ENCODE assay signal across 22 cellular contexts in genomic region chr7:135768064-135768463, GRCh38. TPM values are rescaled to one million over a fixed set of nuclear protein-coding genes. Genes with fewer than 3 reads are reported as not detected.
DNase-seq lines count a peak whose midpoint lies in the region; ATAC-seq and TF ChIP-seq lines count a peak whose summit lies in the region.
"Had no signal": no experiment of that assay in that cellular context is flagged by ENCODE, and none has a peak within 500 bp of the region (broad histone marks: within the 10 kb centered on the region; RNA-seq: fewer than 3 reads in every experiment).

No MANE protein-coding gene starts in this region.

- H3K9me3 ChIP-seq in right atrium auricular region (no peaks in the 10 kb centered on the region), heart right ventricle (no peaks in the 10 kb centered on the region), neuronal stem cell (replicated peaks in 1 of 2; ENCODE audit: control insufficient read depth in 2 of 2, insufficient read depth in 1 of 2, low read depth in 1 of 2, low read length in 2 of 2) (no peaks in the 10 kb centered on the region), thoracic aorta (no peaks in the 10 kb centered on the region), Karpas-422 (ENCODE audit: low read length) (no peaks in the 10 kb centered on the region)
- H3K9me3 ChIP-seq: Peyer's patch had no signal

- no peak overlapping the region for H3K23ac ChIP-seq in neuronal stem cell (ENCODE audit: low read depth, low read length, poor library complexity)

- H3K9ac ChIP-seq in neuronal stem cell (ENCODE audit: low read depth, low read length, poor library complexity): no peak overlapping the region
- no peak overlapping the region for H3K9ac ChIP-seq in Karpas-422 (ENCODE audit: low read length)

- no peaks in the 10 kb centered on the region for H3K9me2 ChIP-seq in Karpas-422 (replicated peaks; ENCODE audit: insufficient read depth, low read length)

- H3K18ac ChIP-seq in neuronal stem cell (ENCODE audit: low read length): no peak overlapping the region

- WGBS in heart right ventricle, 2 donors: 62 to 70% methylated on average over 3 of the region's 3 CpGs
- no CpG with 5 or more reads among the region's 3 CpGs for WGBS in neuronal stem cell (ENCODE audit: extremely low coverage in 2 of 2, insufficient read length in 2 of 2, insufficient replicate concordance in 1 of 2), 2 donors

- no peak overlapping the region for H3K4ac ChIP-seq in neuronal stem cell (ENCODE audit: low read length)

- H3K79me2 ChIP-seq in Karpas-422 (ENCODE audit: low read length): no peaks in the 10 kb centered on the region

- H4K20me1 ChIP-seq in Karpas-422 (ENCODE audit: insufficient read depth, low read depth, low read length): no peaks in the 10 kb centered on the region

- no peak overlapping the region for H3K4me2 ChIP-seq in neuronal stem cell (ENCODE audit: insufficient read depth, low read length, poor library complexity, severe bottlenecking)
- H3K4me2 ChIP-seq in Karpas-422 (ENCODE audit: low read depth, low read length, poor library complexity, severe bottlenecking): no peak overlapping the region

- H2BK5ac ChIP-seq in neuronal stem cell (ENCODE audit: low read length): no peak overlapping the region

- H3K14ac ChIP-seq in neuronal stem cell (ENCODE audit: low read length): peak overlapping the region; percentile 23

- no peak overlapping the region for H2AFZ ChIP-seq in neuronal stem cell (ENCODE audit: low read length)
- H2AFZ ChIP-seq in Karpas-422 (ENCODE audit: low read length): no peak overlapping the region

- H3K79me1 ChIP-seq in neuronal stem cell (ENCODE audit: low read depth, low read length): no peaks in the 10 kb centered on the region

- H2AK5ac ChIP-seq in neuronal stem cell (ENCODE audit: low read depth, low read length): no peak overlapping the region

- no peaks in the 10 kb centered on the region for H3K27me3 ChIP-seq in right atrium auricular region
- no peaks in the 10 kb centered on the region for H3K27me3 ChIP-seq in heart right ventricle
- H3K27me3 ChIP-seq in neuronal stem cell (ENCODE audit: control insufficient read depth in 3 of 3, insufficient read depth in 3 of 3, low read depth in 1 of 3, low read length in 3 of 3): peaks cover 0 to 2% (median 0%) of the 10 kb centered on the region in 3 experiments
- H3K27me3 ChIP-seq in thoracic aorta (replicated peaks; ENCODE audit: insufficient read depth): no peaks in the 10 kb centered on the region
- H3K27me3 ChIP-seq in Karpas-422 (ENCODE audit: low read length): no peaks in the 10 kb centered on the region
- H3K27me3 ChIP-seq: Peyer's patch had no signal

- no peak overlapping the region for H2BK15ac ChIP-seq in neuronal stem cell (ENCODE audit: low read length)

- TF ChIP-seq CTCF in right atrium auricular region (IDR thresholded peaks at IDR 0.05) (no peak), heart right ventricle (IDR thresholded peaks at IDR 0.05) (no peak), thoracic aorta (IDR thresholded peaks at IDR 0.05) (no peak)

- ATAC-seq in Right ventricle myocardium inferior (peak; percentile 41), heart right ventricle (peak; percentile 34 to 82 (median 54)), thoracic aorta (ENCODE audit: insufficient number of reproducible peaks, low FRiP score, low read depth) (no peak)

- H3K27ac ChIP-seq in right atrium auricular region: peak overlapping the region in 1 of 2 donors; percentile 75
- H3K27ac ChIP-seq in heart right ventricle: peak overlapping the region in 8 of 10 donors; percentile 50 to 86 (median 74)
- no peak overlapping the region for H3K27ac ChIP-seq in neuronal stem cell (replicated peaks; ENCODE audit: low read length)
- H3K27ac ChIP-seq in thoracic aorta: peak overlapping the region; percentile 76 to 77
- H3K27ac ChIP-seq in Karpas-422 (ENCODE audit: low read length): no peak overlapping the region
- H3K27ac ChIP-seq: C4-2B, Peyer's patch had no signal

- H3K4me1 ChIP-seq in right atrium auricular region: peaks cover 0 to 22% of the 10 kb centered on the region in 2 donors
- H3K4me1 ChIP-seq in heart right ventricle: peaks cover 3 to 59% (median 15%) of the 10 kb centered on the region in 9 donors
- peaks cover 0 to 3% of the 10 kb centered on the region in 2 donors for H3K4me1 ChIP-seq in neuronal stem cell (ENCODE audit: control insufficient read depth in 2 of 2, insufficient read depth in 1 of 2, low read depth in 1 of 2, low read length in 2 of 2)
- H3K4me1 ChIP-seq in thoracic aorta (ENCODE audit: control insufficient read depth in 1 of 2, low read depth in 2 of 2): peaks cover 14 to 22% of the 10 kb centered on the region in 2 donors
- no peaks in the 10 kb centered on the region for H3K4me1 ChIP-seq in Karpas-422 (ENCODE audit: low read length)
- H3K4me1 ChIP-seq: Peyer's patch had no signal

- no peak overlapping the region for H2BK12ac ChIP-seq in neuronal stem cell (ENCODE audit: low read length)

- H3K36me3 ChIP-seq in right atrium auricular region (no peaks in the 10 kb centered on the region), heart right ventricle (no peaks in the 10 kb centered on the region), neuronal stem cell (replicated peaks in 1 of 2; ENCODE audit: control insufficient read depth in 2 of 2, insufficient read depth in 2 of 2, low read length in 2 of 2) (no peaks in the 10 kb centered on the region), thoracic aorta (no peaks in the 10 kb centered on the region), Karpas-422 (ENCODE audit: insufficient read depth, low read length) (no peaks in the 10 kb centered on the region)
- H3K36me3 ChIP-seq: Peyer's patch had no signal

- intact Hi-C loops in Right ventricle myocardium inferior (cut with DNase I) (loop anchor here (2.0 kb wide), 1 partner anchor 19 kb away; the partner anchor contains the start of gene FAM180A), heart right ventricle (cut with DNase I) (no loop called here)

- no peak overlapping the region for H4K8ac ChIP-seq in neuronal stem cell (ENCODE audit: low read depth, low read length)

- DNase-seq in Right ventricle myocardium inferior (ENCODE audit: missing footprints) (no peak), right atrium auricular region (ENCODE audit: low spot score) (no peak), heart right ventricle (peak in 1 of 2 donors; percentile 36), neuronal stem cell (ENCODE audit: low spot score) (no peak), thoracic aorta (ENCODE audit: low spot score) (no peak), Karpas-422 (no peak), KG1 (lab: John Stamatoyannopoulos, UW) (no peak), dermis blood vessel endothelial cell (no peak)
- DNase-seq: 8988T, GOT3, Kasumi-1, NCI-H1694, NCI-H2081, NCI-H2171, NCI-H345, NCI-H82, Peyer's patch had no signal

- no peak overlapping the region for H2BK120ac ChIP-seq in neuronal stem cell (ENCODE audit: low read depth, low read length)

- no peak overlapping the region for H4K91ac ChIP-seq in neuronal stem cell (ENCODE audit: low read depth, low read length, poor library complexity)

- H3K4me3 ChIP-seq in right atrium auricular region (no peak overlapping the region), heart right ventricle (no peak overlapping the region), neuronal stem cell (ENCODE audit: low read length in 2 of 2) (no peak overlapping the region), thoracic aorta (no peak overlapping the region), Karpas-422 (ENCODE audit: low read length) (no peak overlapping the region)
- H3K4me3 ChIP-seq: Peyer's patch had no signal

RNA-seq across cellular contexts. Expression of gene FAM180A, which starts 19.5 kb away (rescaled TPM):
- total RNA-seq in Right ventricle myocardium inferior (6.1 TPM), right atrium auricular region (1 to 10 TPM; 4.0 to 5.9 TPM), heart right ventricle (10 to 100 TPM in 8 of 10 donors, 1 to 10 TPM in 2; 2.0 to 47.6 (median 19.5) TPM), thoracic aorta (100 to 1,000 TPM in 1 of 2 donors, 10 to 100 TPM in 1; 79.1 to 133 TPM), dermis blood vessel endothelial cell (not detected in 2 replicates)
- 10 to 100 TPM in 1 of 2 donors, 1 to 10 TPM in 1; 2.4 to 11.3 TPM for polyA plus RNA-seq in heart right ventricle
- polyA plus RNA-seq in neuronal stem cell (2013, experiment 1 of 2): not detected
- not detected for polyA plus RNA-seq in neuronal stem cell (2013, experiment 2 of 2)
- not detected in 2 replicates for total RNA-seq in Karpas-422 (2014; rRNA removed; shearing (Covaris generic); ENCODE audit: low replicate concordance)
- total RNA-seq: Daoy, MCF 10A, OCI-LY7 had no signal
- polyA plus RNA-seq: IgD-negative memory B cell had no signal

RNA-seq across cellular contexts. Expression of gene SLC13A4, which starts 40.1 kb away (rescaled TPM):
- total RNA-seq in Right ventricle myocardium inferior (not detected), right atrium auricular region (under 1 TPM in 1 of 2 donors, not detected in 1; 0.12 TPM), heart right ventricle (under 1 TPM in 8 of 10 donors, not detected in 2; 0.08 to 0.87 (median 0.56) TPM), thoracic aorta (1 to 10 TPM; 2.0 to 2.1 TPM), dermis blood vessel endothelial cell (not detected in 2 replicates)
- polyA plus RNA-seq in heart right ventricle: 1 to 10 TPM in 1 of 2 donors, under 1 TPM in 1; 0.12 to 2.8 TPM
- 5.0 TPM for polyA plus RNA-seq in neuronal stem cell (2013, experiment 1 of 2)
- polyA plus RNA-seq in neuronal stem cell (2013, experiment 2 of 2): 4.6 TPM
- total RNA-seq in Karpas-422 (2014; rRNA removed; shearing (Covaris generic); ENCODE audit: low replicate concordance): not detected in 2 replicates
- total RNA-seq: Daoy, MCF 10A, OCI-LY7, Peyer's patch had no signal

Comparison
In these comparisons a context has a peak if more than half of its experiments do, and no peak if none do; other contexts are left out.
1. H3K27ac ChIP-seq: peak in heart right ventricle (8 of 10) and thoracic aorta (2 of 2); none in neuronal stem cell (single experiment) and Karpas-422 (single experiment).